12 cellular contexts compared by ENCODE assay signal in genomic region chr12:108313609-108314331, GRCh38. TPM values are rescaled to one million over a fixed set of nuclear protein-coding genes. Genes with fewer than 3 reads are reported as not detected.
A peak's percentile ranks its signal among the peaks of the same experiment; 100 is the strongest.
DNase-seq lines count a peak whose midpoint lies in the region; ATAC-seq, FAIRE-seq and TF ChIP-seq lines count a peak whose summit lies in the region.
"Had no signal": no experiment of that assay in that cellular context is flagged by ENCODE, and none has a peak within 500 bp of the region (broad histone marks: within the 10 kb centered on the region; RNA-seq: fewer than 3 reads in every experiment).

No MANE protein-coding gene starts in this region.

- H3K9me3 Mint-ChIP-seq in activated T-helper 17 cell treated with anti-CD3 and anti-CD28 coated beads, Interleukin-2, amount 50 U/mL, for 72 hours: no peaks in the 10 kb centered on the region
- no peaks in the 10 kb centered on the region for H3K9me3 Mint-ChIP-seq in stimulated activated naive CD8-positive, alpha-beta T cell treated with anti-CD3 and anti-CD28 coated beads, Interleukin-15, Interleukin-2, amounts not matched to agents 100 ng/mL and 50 ng/mL, for 24 hours
- H3K9me3 Mint-ChIP-seq in activated T-cell treated with anti-CD3 and anti-CD28 coated beads, Interleukin-2, amount 50 U/mL, for 24 hours: no peaks in the 10 kb centered on the region
- H3K9me3 Mint-ChIP-seq: activated naive CD4-positive, alpha-beta T cell treated with anti-CD3 and anti-CD28 coated beads, Interleukin-2, amount 50 U/mL, for 72 hours had no signal

- H3K9me3 ChIP-seq in kidney (ENCODE audit: control insufficient read depth in 1 of 2, low read length in 2 of 2): no peaks in the 10 kb centered on the region

- peak; percentile 35 for ATAC-seq in activated T-helper 17 cell treated with anti-CD3 and anti-CD28 coated beads, Interleukin-2, amount 50 U/mL, for 72 hours (replicated peaks)

- H3K4me1 Mint-ChIP-seq in activated T-helper 17 cell treated with anti-CD3 and anti-CD28 coated beads, Interleukin-2, amount 50 U/mL, for 72 hours: peaks cover 11% of the 10 kb centered on the region
- peaks cover 12% of the 10 kb centered on the region for H3K4me1 Mint-ChIP-seq in stimulated activated naive CD8-positive, alpha-beta T cell treated with anti-CD3 and anti-CD28 coated beads, Interleukin-15, Interleukin-2, amounts not matched to agents 100 ng/mL and 50 ng/mL, for 24 hours (ENCODE audit: low read depth)
- H3K4me1 Mint-ChIP-seq in activated T-cell treated with anti-CD3 and anti-CD28 coated beads, Interleukin-2, amount 50 U/mL, for 24 hours (ENCODE audit: low read depth): peaks cover 10% of the 10 kb centered on the region

- H3K4me3 ChIP-seq in kidney (ENCODE audit: low read length in 2 of 2): no peak overlapping the region

- no peak for FAIRE-seq in kidney (lab: Jason Lieb, UNC)

- H3K27ac Mint-ChIP-seq in activated T-helper 17 cell treated with anti-CD3 and anti-CD28 coated beads, Interleukin-2, amount 50 U/mL, for 72 hours: peak overlapping the region; percentile 8
- H3K27ac Mint-ChIP-seq in stimulated activated naive CD8-positive, alpha-beta T cell treated with anti-CD3 and anti-CD28 coated beads, Interleukin-15, Interleukin-2, amounts not matched to agents 100 ng/mL and 50 ng/mL, for 24 hours: peak overlapping the region; percentile 0
- H3K27ac Mint-ChIP-seq in activated T-cell treated with anti-CD3 and anti-CD28 coated beads, Interleukin-2, amount 50 U/mL, for 24 hours: no peak overlapping the region
- H3K27ac Mint-ChIP-seq: activated naive CD4-positive, alpha-beta T cell treated with anti-CD3 and anti-CD28 coated beads, Interleukin-2, amount 50 U/mL, for 72 hours had no signal

- intact Hi-C loops in kidney (cut with DNase I): no loop called here

- peak overlapping the region; percentile 32 to 62 for H3K27ac ChIP-seq in kidney (ENCODE audit: low read depth in 2 of 2, low read length in 2 of 2)
- H3K27ac ChIP-seq: 22Rv1 had no signal

- no peaks in the 10 kb centered on the region for H3K36me3 Mint-ChIP-seq in activated T-helper 17 cell treated with anti-CD3 and anti-CD28 coated beads, Interleukin-2, amount 50 U/mL, for 72 hours (ENCODE audit: low read depth)
- no peaks in the 10 kb centered on the region for H3K36me3 Mint-ChIP-seq in stimulated activated naive CD8-positive, alpha-beta T cell treated with anti-CD3 and anti-CD28 coated beads, Interleukin-15, Interleukin-2, amounts not matched to agents 100 ng/mL and 50 ng/mL, for 24 hours (ENCODE audit: low read depth)
- no peaks in the 10 kb centered on the region for H3K36me3 Mint-ChIP-seq in activated T-cell treated with anti-CD3 and anti-CD28 coated beads, Interleukin-2, amount 50 U/mL, for 24 hours (ENCODE audit: low read depth)
- H3K36me3 Mint-ChIP-seq: activated naive CD4-positive, alpha-beta T cell treated with anti-CD3 and anti-CD28 coated beads, Interleukin-2, amount 50 U/mL, for 72 hours had no signal

- TF ChIP-seq CTCF in kidney (IDR thresholded peaks at IDR 0.05; ENCODE audit: borderline replicate concordance, extremely low read depth, insufficient read depth): no peak

- peak; percentile 27 for DNase-seq in NK-92 treated with Interleukin-12 subunit alpha and Interleukin-12 subunit beta, amount 100 ng/mL, for 24 hours (lab: John Stamatoyannopoulos, UW)
- no peak for DNase-seq in NK-92 (lab: John Stamatoyannopoulos, UW; ENCODE audit: unreplicated experiment)
- DNase-seq in kidney: peak; percentile 54
- DNase-seq in activated T-cell treated with anti-CD3 and anti-CD28 coated beads, Interleukin-2, amount 50 U/mL, for 24 hours: no peak
- DNase-seq in T1000 (lab: John Stamatoyannopoulos, UW): no peak
- DNase-seq in NAMALWA (ENCODE audit: low spot score): no peak
- DNase-seq: mammary epithelial cell, NCI-H1417 had no signal

- H3K27me3 Mint-ChIP-seq in activated T-helper 17 cell treated with anti-CD3 and anti-CD28 coated beads, Interleukin-2, amount 50 U/mL, for 72 hours: peaks cover 3% of the 10 kb centered on the region
- H3K27me3 Mint-ChIP-seq in stimulated activated naive CD8-positive, alpha-beta T cell treated with anti-CD3 and anti-CD28 coated beads, Interleukin-15, Interleukin-2, amounts not matched to agents 100 ng/mL and 50 ng/mL, for 24 hours: no peaks in the 10 kb centered on the region
- no peaks in the 10 kb centered on the region for H3K27me3 Mint-ChIP-seq in activated T-cell treated with anti-CD3 and anti-CD28 coated beads, Interleukin-2, amount 50 U/mL, for 24 hours

- no peak overlapping the region for H3K4me3 Mint-ChIP-seq in activated T-helper 17 cell treated with anti-CD3 and anti-CD28 coated beads, Interleukin-2, amount 50 U/mL, for 72 hours
- no peak overlapping the region for H3K4me3 Mint-ChIP-seq in stimulated activated naive CD8-positive, alpha-beta T cell treated with anti-CD3 and anti-CD28 coated beads, Interleukin-15, Interleukin-2, amounts not matched to agents 100 ng/mL and 50 ng/mL, for 24 hours
- H3K4me3 Mint-ChIP-seq in activated T-cell treated with anti-CD3 and anti-CD28 coated beads, Interleukin-2, amount 50 U/mL, for 24 hours: no peak overlapping the region

- peaks cover 0 to 21% of the 10 kb centered on the region in 2 donors for H3K4me1 ChIP-seq in kidney (ENCODE audit: control insufficient read depth in 1 of 2, insufficient read depth in 1 of 2, low read depth in 1 of 2, low read length in 2 of 2)

- H3K36me3 ChIP-seq in kidney (ENCODE audit: control insufficient read depth in 1 of 2, insufficient read depth in 2 of 2, low read length in 2 of 2): no peaks in the 10 kb centered on the region

- no peak overlapping the region for H3K9ac ChIP-seq in kidney (ENCODE audit: low read length in 2 of 2)

RNA-seq across cellular contexts. Expression of gene CMKLR1, which starts 25.3 kb away (rescaled TPM):
- not detected for total RNA-seq in activated T-helper 17 cell treated with anti-CD3 and anti-CD28 coated beads, Interleukin-2, amount 50 U/mL, for 72 hours
- 25.7 TPM for total RNA-seq in kidney
- 6.1 TPM for polyA plus RNA-seq in kidney (ENCODE audit: insufficient read depth, low read depth, low replicate concordance)
- total RNA-seq: activated naive CD4-positive, alpha-beta T cell treated with anti-CD3 and anti-CD28 coated beads, Interleukin-2, amount 50 U/mL, for 72 hours had no signal
- polyA plus RNA-seq: mammary epithelial cell had no signal

Comparison
In these comparisons a context has a peak if more than half of its experiments do, and no peak if none do; other contexts are left out.
1. DNase-seq: peak in NK-92 treated with Interleukin-12 subunit alpha and Interleukin-12 subunit beta, amount 100 ng/mL, for 24 hours (single experiment) and kidney (single experiment); none in NK-92 (single experiment), activated T-cell treated with anti-CD3 and anti-CD28 coated beads, Interleukin-2, amount 50 U/mL, for 24 hours (single experiment), T1000 (single experiment) and NAMALWA (single experiment).
2. RNA of gene CMKLR1, which starts 25.3 kb away (total RNA-seq): 25.7 TPM in kidney (single experiment); not detected in activated T-helper 17 cell treated with anti-CD3 and anti-CD28 coated beads, Interleukin-2, amount 50 U/mL, for 72 hours; every median in the first group is over 10 times any median in the second.